In genomic region chr12:11729008-11729407, GRCh38 we compare ENCODE assay signal across 1 cellular context.
TF ChIP-seq lines count a peak whose summit lies in the region.

No MANE protein-coding gene starts in this region.

TF ChIP-seq in SK-N-SH, 30 proteins besides CTCF, POLR2A, EP300 and RAD21 (continued from another document):
- TF ChIP-seq YY1 (IDR thresholded peaks at IDR 0.05; ENCODE audit: low read depth) = no peak
- TF ChIP-seq TEAD4 (IDR thresholded peaks at IDR 0.05; ENCODE audit: borderline replicate concordance, insufficient read depth) = no peak
- no peak for TF ChIP-seq SIN3A (IDR thresholded peaks at IDR 0.05; ENCODE audit: borderline replicate concordance, low read depth, low read length)
- TF ChIP-seq CHD2 (IDR thresholded peaks at IDR 0.05; ENCODE audit: low read length, partially characterized antibody) = no peak
- no peak for TF ChIP-seq USF1 (IDR thresholded peaks at IDR 0.05; ENCODE audit: borderline replicate concordance, low read depth)
- TF ChIP-seq RFX5 (IDR thresholded peaks at IDR 0.05; ENCODE audit: low read length) = no peak
- no peak for TF ChIP-seq MEF2A (IDR thresholded peaks at IDR 0.05; ENCODE audit: borderline replicate concordance, low read depth)
- no peak for TF ChIP-seq NRF1 (IDR thresholded peaks at IDR 0.05; ENCODE audit: low read depth, low read length)
